ENCODE assay signal across 8 cellular contexts in the genomic region with DNA sequence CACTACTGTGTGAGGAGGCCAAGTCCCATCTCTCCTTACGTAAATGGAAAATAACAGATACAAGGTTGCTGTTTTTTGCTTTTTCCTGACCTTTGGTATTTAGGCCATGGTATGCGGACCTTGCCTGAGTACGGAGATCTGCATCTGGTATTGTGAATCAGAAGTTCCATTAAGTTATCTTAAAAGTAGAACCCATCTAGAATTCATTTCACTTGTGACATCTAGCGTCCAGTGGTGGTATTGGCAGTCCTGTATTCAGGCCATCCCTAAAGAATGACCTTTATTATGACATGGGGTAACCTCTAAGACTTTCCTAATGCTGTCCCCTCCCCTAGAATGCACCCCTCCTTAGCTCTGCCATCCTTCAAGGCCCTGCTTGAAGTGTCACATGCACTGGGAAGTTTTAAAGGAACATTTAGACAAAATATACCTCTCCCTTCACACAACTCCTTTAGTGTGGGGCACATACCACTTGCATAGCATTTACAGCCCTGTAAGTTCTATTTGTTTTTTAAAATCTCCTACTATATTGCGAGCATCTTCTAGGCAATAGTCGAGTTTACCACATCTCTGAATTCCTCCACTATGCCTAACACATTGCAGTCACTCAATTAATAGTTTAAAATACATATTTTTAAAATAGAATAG. TPM values are rescaled to one million over a fixed set of nuclear protein-coding genes. Genes with fewer than 3 reads are reported as not detected.
DNase-seq lines count a peak whose midpoint lies in the region; ATAC-seq and TF ChIP-seq lines count a peak whose summit lies in the region.

No MANE protein-coding gene starts in this region.

- intact Hi-C loops in thyroid gland (cut with DNase I), result loop anchor here (10.0 kb wide), 1 partner anchor 897 kb away; no protein-coding TSS in a partner anchor

- H3K27ac ChIP-seq in neutrophil (no peak overlapping the region), thyroid gland (no peak overlapping the region)

- WGBS in thyroid gland, 2 donors, result 19 to 23% methylated on average over 6 of the region's 6 CpGs

- DNase-seq in AG20443 (ENCODE audit: low spot score), result peak; percentile 61
- DNase-seq in OCI-M1 (lab: John Stamatoyannopoulos, UW), result peak; percentile 86
- peak; percentile 50 for DNase-seq in activated T-cell treated with anti-CD3 and anti-CD28 coated beads for 4 hours
- DNase-seq in fibroblast of mammary gland (ENCODE audit: low read depth), result peak; percentile 81
- peak; percentile 53 to 62 for DNase-seq in thyroid gland

- peaks cover 14 to 21% of the 10 kb centered on the region in 2 experiments for H3K4me1 ChIP-seq in neutrophil (ENCODE audit: control insufficient read depth in 1 of 2, insufficient read depth in 1 of 2, low read depth in 1 of 2, low read length in 1 of 2)
- H3K4me1 ChIP-seq in thyroid gland, result peaks cover 4 to 11% of the 10 kb centered on the region in 2 donors

- no peaks in the 10 kb centered on the region for H3K9me3 ChIP-seq in neutrophil
- no peaks in the 10 kb centered on the region for H3K9me3 ChIP-seq in thyroid gland

- no peaks in the 10 kb centered on the region for H3K36me3 ChIP-seq in neutrophil
- no peaks in the 10 kb centered on the region for H3K36me3 ChIP-seq in thyroid gland

- H3K4me3 ChIP-seq in fibroblast of mammary gland (ENCODE audit: control insufficient read depth, low read depth, low read length) (no peak overlapping the region), neutrophil (ENCODE audit: low read depth in 1 of 2, low read length in 1 of 2) (no peak overlapping the region), thyroid gland (replicated peaks in 1 of 3) (no peak overlapping the region)

- no peak for TF ChIP-seq POLR2A in thyroid gland (IDR thresholded peaks at IDR 0.05)

- peaks cover 44% of the 10 kb centered on the region for H3K27me3 ChIP-seq in neutrophil
- no peaks in the 10 kb centered on the region for H3K27me3 ChIP-seq in thyroid gland

- TF ChIP-seq CTCF in fibroblast of mammary gland (conservative IDR thresholded peaks at IDR 0.05; ENCODE audit: control insufficient read depth, insufficient read depth, low read depth, low read length) (peak; percentile 92), neutrophil (IDR thresholded peaks at IDR 0.05) (peak; percentile 77), thyroid gland (IDR thresholded peaks at IDR 0.05) (peak; percentile 76 to 88 (median 82))

- ATAC-seq in GM18511 (IDR thresholded peaks at IDR 0.05; ENCODE audit: unreplicated experiment) (peak; percentile 42), HG03159 (IDR thresholded peaks at IDR 0.05; ENCODE audit: unreplicated experiment) (peak; percentile 42)

RNA-seq across cellular contexts. Expression of a gene that starts 1.9 kb away (rescaled TPM):
- total RNA-seq in thyroid gland, result 10 to 100 TPM in 1 of 4 donors, 1 to 10 TPM in 3; 4.1 to 19.3 (median 7.6) TPM

RNA-seq across cellular contexts. Expression of a gene that starts 55.4 kb away (rescaled TPM):
- 10 to 100 TPM in 2 of 4 donors, 1 to 10 TPM in 2; 4.3 to 14.1 (median 8.6) TPM for total RNA-seq in thyroid gland
